In the genomic region with DNA sequence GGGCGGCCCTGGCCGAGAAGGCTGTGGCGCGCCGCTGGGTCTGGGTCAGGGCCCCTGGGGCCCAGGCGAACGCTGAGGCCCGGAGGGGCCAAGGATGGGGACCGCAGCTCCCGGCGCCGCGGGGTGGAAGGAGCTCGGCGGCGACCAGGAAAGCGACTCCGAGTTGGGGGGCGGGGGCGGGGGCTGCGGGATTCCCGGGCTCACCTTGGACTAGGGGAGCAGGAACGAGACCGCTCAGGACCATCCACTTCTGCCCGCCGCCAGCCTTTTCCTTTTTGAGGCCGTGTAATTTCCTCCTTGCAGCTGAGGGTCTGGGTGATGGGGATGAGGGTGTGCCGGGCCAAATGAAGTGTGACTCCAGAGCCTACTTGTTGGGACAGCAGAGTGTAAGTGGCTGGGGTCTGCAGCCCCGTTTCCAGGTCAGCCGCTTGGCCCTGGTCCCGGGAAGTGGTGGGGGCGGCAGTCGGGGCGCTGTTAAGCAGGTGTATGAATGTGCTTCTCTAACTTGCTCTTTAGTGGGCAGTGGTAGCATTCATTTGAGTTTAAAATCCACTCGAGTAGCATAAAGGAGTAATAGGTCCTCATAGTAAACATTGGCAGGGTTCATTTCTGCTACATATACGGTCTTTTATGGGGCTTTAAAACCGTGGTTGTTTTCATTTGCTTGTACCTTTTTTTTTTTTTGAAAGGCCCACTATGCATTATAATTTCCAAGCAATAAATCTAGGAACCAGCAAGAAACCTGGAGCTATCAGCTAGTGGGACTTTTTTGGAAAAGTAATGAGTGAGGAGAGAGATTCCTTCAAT, we compare ENCODE assay signal across 9 cellular contexts. TPM values are rescaled to one million over a fixed set of nuclear protein-coding genes. Genes with fewer than 3 reads are reported as not detected.
DNase-seq lines count a peak whose midpoint lies in the region; ATAC-seq and TF ChIP-seq lines count a peak whose summit lies in the region.
"Had no signal": no experiment of that assay in that cellular context is flagged by ENCODE, and none has a peak within 500 bp of the region (broad histone marks: within the 10 kb centered on the region; RNA-seq: fewer than 3 reads in every experiment).

No MANE protein-coding gene starts in this region.

- POLR2A ChIA-PET in HEK293 (lab: Yijun Ruan, JAX), result interaction anchor here (0.7 to 1.4 kb wide), 2 partner anchors 17 to 362 kb away, joined by 4 to 5 read pairs; no protein-coding TSS in a partner anchor

- peak overlapping the region; percentile 87 to 91 for H3K27ac Mint-ChIP-seq in natural killer cell

- no peaks in the 10 kb centered on the region; the same call in 1 of the 2 replicates for H3K4me1 ChIP-seq in HEK293 (ENCODE audit: control insufficient read depth, insufficient read depth, low read length)
- H3K4me1 ChIP-seq in uterus, result peaks cover 0 to 8% of the 10 kb centered on the region in 2 donors

- H3K36me3 ChIP-seq in HEK293 (ENCODE audit: control insufficient read depth in 2 of 2, insufficient read depth in 1 of 2, low read length in 2 of 2) (no peaks in the 10 kb centered on the region), uterus (no peaks in the 10 kb centered on the region)

- intact Hi-C loops in natural killer cell (cut with micrococcal nuclease), result loop anchor here (2.0 kb wide), 1 partner anchor 27 kb away; a partner anchor contains a TSS
- intact Hi-C loops in uterus (cut with DNase I; ENCODE audit: low total_unique reads), result loop anchor here (5.0 kb wide), 1 partner anchor 159 kb away; a partner anchor contains a TSS

- peak; percentile 50 to 53 for ATAC-seq in activated T-cell treated with anti-CD3 and anti-CD28 coated beads, Interleukin-2, amount 50 U/mL, for 4 hours
- peak; percentile 36 to 40 (median 40) for ATAC-seq in natural killer cell

- peak; percentile 58 for DNase-seq in DMS 273 (lab: John Stamatoyannopoulos, UW; ENCODE audit: unreplicated experiment)
- no peak for DNase-seq in DMS 273 treated with DMSO at 0.1 percent for 48 hours (lab: John Stamatoyannopoulos, UW)
- DNase-seq in NAMALWA (ENCODE audit: low spot score), result peak; percentile 50
- DNase-seq in activated T-cell treated with anti-CD3 and anti-CD28 coated beads, Interleukin-2, amount 50 U/mL, for 4 hours, result peak; percentile 11
- DNase-seq in fibroblast of peridontal ligament (ENCODE audit: extremely low read depth), result peak; percentile 34
- DNase-seq in natural killer cell, result peak; percentile 28
- peak; percentile 29 to 38 for DNase-seq in uterus

- H3K27ac ChIP-seq in HEK293 (ENCODE audit: extremely low read depth, low read depth, low read length), result peak overlapping the region; percentile 69; the same call in 1 of the 2 replicates
- H3K27ac ChIP-seq in uterus, result peak overlapping the region; percentile 58 to 85
- H3K27ac ChIP-seq: 22Rv1 had no signal

- H3K36me3 Mint-ChIP-seq in activated T-cell treated with anti-CD3 and anti-CD28 coated beads, Interleukin-2, amount 50 U/mL, for 4 hours (ENCODE audit: insufficient read depth), result peaks cover 5% of the 10 kb centered on the region
- no peaks in the 10 kb centered on the region for H3K36me3 Mint-ChIP-seq in natural killer cell

- TF ChIP-seq POLR2A in uterus (IDR thresholded peaks at IDR 0.05), result no peak

- CTCF ChIA-PET in HEK293 (lab: Yijun Ruan, JAX), result interaction anchor here (0.5 to 1.1 kb wide), 5 partner anchors 29 to 294 kb away, joined by 3 to 6 read pairs (median 3); no protein-coding TSS in a partner anchor

- no peaks in the 10 kb centered on the region for H3K27me3 ChIP-seq in uterus

- peak overlapping the region; percentile 81 for H3K4me3 ChIP-seq in HEK293 (ENCODE audit: low read depth, low read length)
- H3K4me3 ChIP-seq in uterus, result peak overlapping the region; percentile 61 to 96

- peak overlapping the region; percentile 100 for H3K4me3 Mint-ChIP-seq in activated T-cell treated with anti-CD3 and anti-CD28 coated beads, Interleukin-2, amount 50 U/mL, for 4 hours
- H3K4me3 Mint-ChIP-seq in natural killer cell, result peak overlapping the region; percentile 99

- H3K4me1 Mint-ChIP-seq in activated T-cell treated with anti-CD3 and anti-CD28 coated beads, Interleukin-2, amount 50 U/mL, for 4 hours (ENCODE audit: low read depth), result peaks cover 41% of the 10 kb centered on the region
- H3K4me1 Mint-ChIP-seq in natural killer cell, result peaks cover 33 to 45% of the 10 kb centered on the region in 2 donors

- H3K27me3 Mint-ChIP-seq in activated T-cell treated with anti-CD3 and anti-CD28 coated beads, Interleukin-2, amount 50 U/mL, for 4 hours (ENCODE audit: low read depth), result no peaks in the 10 kb centered on the region
- no peaks in the 10 kb centered on the region for H3K27me3 Mint-ChIP-seq in natural killer cell (ENCODE audit: low read depth in 2 of 2)

- no peaks in the 10 kb centered on the region for H3K9me3 Mint-ChIP-seq in activated T-cell treated with anti-CD3 and anti-CD28 coated beads, Interleukin-2, amount 50 U/mL, for 4 hours
- no peaks in the 10 kb centered on the region for H3K9me3 Mint-ChIP-seq in natural killer cell

- peak; percentile 58; the same call in 1 of the 2 replicates for TF ChIP-seq CTCF in HEK293 (tag by site-specific recombination; IDR thresholded peaks at IDR 0.05)
- TF ChIP-seq CTCF in natural killer cell (IDR thresholded peaks at IDR 0.05), result no peak
- TF ChIP-seq CTCF in uterus (IDR thresholded peaks at IDR 0.05), result peak in 1 of 4 experiments; percentile 13

- no peaks in the 10 kb centered on the region for H3K9me3 ChIP-seq in HEK293 (ENCODE audit: control insufficient read depth, insufficient read depth, low read depth, low read length)
- H3K9me3 ChIP-seq in uterus, result no peaks in the 10 kb centered on the region

TF ChIP-seq in HEK293, 187 proteins besides CTCF, POLR2A, EP300 and RAD21 (continues in another document):
- TF ChIP-seq REPIN1 (tag by site-specific recombination; IDR thresholded peaks at IDR 0.05; ENCODE audit: low read depth), result no peak
- no peak for TF ChIP-seq ZNF660 (tag by site-specific recombination; IDR thresholded peaks at IDR 0.05)
- no peak for TF ChIP-seq ZNF830 (tag by site-specific recombination; IDR thresholded peaks at IDR 0.05; ENCODE audit: low read depth)
- TF ChIP-seq, protein P1, sequence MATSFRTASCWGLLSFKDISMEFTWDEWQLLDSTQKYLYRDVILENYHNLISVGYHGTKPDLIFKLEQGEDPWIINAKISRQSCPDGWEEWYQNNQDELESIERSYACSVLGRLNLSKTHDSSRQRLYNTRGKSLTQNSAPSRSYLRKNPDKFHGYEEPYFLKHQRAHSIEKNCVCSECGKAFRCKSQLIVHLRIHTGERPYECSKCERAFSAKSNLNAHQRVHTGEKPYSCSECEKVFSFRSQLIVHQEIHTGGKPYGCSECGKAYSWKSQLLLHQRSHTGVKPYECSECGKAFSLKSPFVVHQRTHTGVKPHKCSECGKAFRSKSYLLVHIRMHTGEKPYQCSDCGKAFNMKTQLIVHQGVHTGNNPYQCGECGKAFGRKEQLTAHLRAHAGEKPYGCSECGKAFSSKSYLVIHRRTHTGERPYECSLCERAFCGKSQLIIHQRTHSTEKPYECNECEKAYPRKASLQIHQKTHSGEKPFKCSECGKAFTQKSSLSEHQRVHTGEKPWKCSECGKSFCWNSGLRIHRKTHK (tag by site-specific recombination; IDR thresholded peaks at IDR 0.05), result no peak
- no peak for TF ChIP-seq ZNF76 (tag by site-specific recombination; IDR thresholded peaks at IDR 0.05; ENCODE audit: borderline replicate concordance, low read depth)
- TF ChIP-seq ZNF600 (tag by site-specific recombination; IDR thresholded peaks at IDR 0.05), result 0 out of 2 replicates have a peak, but pooled peaks have one; percentile 9
- peak; percentile 84 for TF ChIP-seq FEZF1 (tag by site-specific recombination; IDR thresholded peaks at IDR 0.05)
- peak; percentile 88 for TF ChIP-seq ZBTB20 (tag by site-specific recombination; IDR thresholded peaks at IDR 0.05)
- TF ChIP-seq ZNF2 (tag by site-specific recombination; IDR thresholded peaks at IDR 0.05), result no peak
- no peak for TF ChIP-seq MZF1 (tag by site-specific recombination; IDR thresholded peaks at IDR 0.05; ENCODE audit: borderline replicate concordance)
- TF ChIP-seq YY2 (tag by site-specific recombination; IDR thresholded peaks at IDR 0.05), result no peak
- TF ChIP-seq ZXDB (tag by site-specific recombination; IDR thresholded peaks at IDR 0.05), result no peak

RNA-seq across cellular contexts. Expression of a gene that starts 0.7 kb away (rescaled TPM):
- 10 to 100 TPM; 30.1 to 40.2 (median 32.2) TPM for total RNA-seq in activated T-cell treated with anti-CD3 and anti-CD28 coated beads, Interleukin-2, amount 50 U/mL, for 4 hours
- total RNA-seq in natural killer cell (10 to 100 TPM; 42.1 to 53.8 (median 48.9) TPM), uterus (10 to 100 TPM; 15.1 to 50.5 (median 41.1) TPM)

RNA-seq across cellular contexts. Expression of a gene that starts 27.1 kb away (rescaled TPM):
- 10 to 100 TPM; 14.4 to 16.1 (median 15.9) TPM for total RNA-seq in activated T-cell treated with anti-CD3 and anti-CD28 coated beads, Interleukin-2, amount 50 U/mL, for 4 hours
- total RNA-seq in natural killer cell, result 1 to 10 TPM; 3.3 to 5.5 (median 3.7) TPM
- total RNA-seq in uterus, result 10 to 100 TPM in 2 of 4 donors, 1 to 10 TPM in 2; 1.2 to 39.6 (median 7.8) TPM

RNA-seq across cellular contexts. Expression of a gene that starts 27.4 kb away (rescaled TPM):
- 10 to 100 TPM; 21.6 to 24.8 (median 23.8) TPM for total RNA-seq in activated T-cell treated with anti-CD3 and anti-CD28 coated beads, Interleukin-2, amount 50 U/mL, for 4 hours
- total RNA-seq in natural killer cell (10 to 100 TPM; 13.1 to 18.8 (median 17.0) TPM), uterus (10 to 100 TPM in 2 of 4 donors, 1 to 10 TPM in 2; 1.5 to 26.7 (median 9.7) TPM)
